Comparison of ENCODE assay signal across 1 cellular context in the genomic region with DNA sequence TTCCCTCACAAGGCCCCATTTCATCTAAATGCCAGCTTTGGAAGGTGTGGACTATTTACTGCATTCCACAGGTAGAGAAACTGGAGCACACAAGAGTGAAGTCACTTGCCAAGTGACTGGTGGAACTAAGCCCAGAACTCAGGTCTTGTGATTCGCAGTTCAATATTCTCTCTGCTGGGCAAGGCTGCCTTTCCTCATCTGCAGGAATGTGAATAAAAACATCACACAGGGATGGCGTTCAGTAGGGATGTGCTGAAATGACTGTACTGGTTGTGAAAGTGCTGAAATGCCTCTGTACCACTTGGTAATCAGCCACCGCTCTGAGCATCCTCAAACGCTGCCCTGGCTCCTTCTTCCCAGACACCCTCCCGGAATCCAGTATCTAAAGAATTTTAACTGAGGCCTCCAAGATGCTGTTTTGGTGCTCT.
TF ChIP-seq lines count a peak whose summit lies in the region.

No MANE protein-coding gene starts in this region.

TF ChIP-seq in SK-N-SH, 30 proteins besides CTCF, POLR2A, EP300 and RAD21 (continued from another document):
- TF ChIP-seq NFIC (IDR thresholded peaks at IDR 0.05; ENCODE audit: borderline replicate concordance) (no peak), GABPA (IDR thresholded peaks at IDR 0.05; ENCODE audit: low read depth) (no peak), NRF1 (IDR thresholded peaks at IDR 0.05; ENCODE audit: low read depth, low read length) (no peak), RFX5 (IDR thresholded peaks at IDR 0.05; ENCODE audit: low read length) (no peak), FOXM1 (IDR thresholded peaks at IDR 0.05; ENCODE audit: low read depth) (0 out of 2 replicates have a peak, but pooled peaks have one; percentile 20), RCOR1 (IDR thresholded peaks at IDR 0.05; ENCODE audit: low read length) (no peak)
- TF ChIP-seq, protein P1, sequence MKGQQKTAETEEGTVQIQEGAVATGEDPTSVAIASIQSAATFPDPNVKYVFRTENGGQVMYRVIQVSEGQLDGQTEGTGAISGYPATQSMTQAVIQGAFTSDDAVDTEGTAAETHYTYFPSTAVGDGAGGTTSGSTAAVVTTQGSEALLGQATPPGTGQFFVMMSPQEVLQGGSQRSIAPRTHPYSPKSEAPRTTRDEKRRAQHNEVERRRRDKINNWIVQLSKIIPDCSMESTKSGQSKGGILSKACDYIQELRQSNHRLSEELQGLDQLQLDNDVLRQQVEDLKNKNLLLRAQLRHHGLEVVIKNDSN (IDR thresholded peaks at IDR 0.05; ENCODE audit: borderline replicate concordance, low read depth) = no peak
